Comparison of ENCODE assay signal across 19 cellular contexts in the genomic region with DNA sequence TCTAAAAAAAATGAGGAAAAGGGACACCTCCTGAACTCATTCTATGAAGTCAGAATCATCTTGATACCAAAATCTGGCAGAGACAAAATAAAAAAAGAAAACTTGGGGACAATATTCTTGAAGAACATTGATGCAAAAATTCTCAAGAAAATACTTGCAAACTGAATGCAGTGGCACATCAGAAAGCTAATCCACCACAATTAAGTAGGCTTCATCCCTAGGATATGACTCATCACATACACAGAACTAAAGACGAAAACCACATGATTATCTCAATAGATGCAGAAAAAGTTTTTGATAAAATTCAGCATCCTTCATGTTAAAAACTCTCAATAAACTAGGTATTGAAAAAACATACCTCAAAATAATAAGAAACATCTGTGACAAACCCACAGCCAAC.
A peak's percentile ranks its signal among the peaks of the same experiment; 100 is the strongest.
DNase-seq lines count a peak whose midpoint lies in the region; ATAC-seq lines count a peak whose summit lies in the region.
"Had no signal": no experiment of that assay in that cellular context is flagged by ENCODE, and none has a peak within 500 bp of the region (broad histone marks: within the 10 kb centered on the region; RNA-seq: fewer than 3 reads in every experiment).

No MANE protein-coding gene starts in this region.

- no peaks in the 10 kb centered on the region for H3K4me1 Mint-ChIP-seq in activated naive CD8-positive, alpha-beta T cell treated with anti-CD3 and anti-CD28 coated beads, Interleukin-2, amount 50 U/mL, for 24 hours
- H3K4me1 Mint-ChIP-seq: CD8-positive, alpha-beta memory T cell; IgD-negative memory B cell had no signal

- DNase-seq in EH (ENCODE audit: low read depth): peak; percentile 59
- DNase-seq in RPMI7951 (ENCODE audit: low read depth): peak; percentile 3
- peak; percentile 5 for DNase-seq in fibroblast of gingiva (ENCODE audit: low read depth)
- DNase-seq in renal cortical epithelial cell (ENCODE audit: low read depth): peak; percentile 4
- DNase-seq in GOT3 (lab: John Stamatoyannopoulos, UW): no peak
- no peak for DNase-seq in activated CD4-positive, CD25-positive, alpha-beta regulatory T cell treated with anti-CD3 and anti-CD28 coated beads, Interleukin-2, amount 50 U/mL, for 72 hours
- no peak for DNase-seq in KBM-7
- DNase-seq in activated naive CD8-positive, alpha-beta T cell treated with anti-CD3 and anti-CD28 coated beads, Interleukin-2, amount 50 U/mL, for 24 hours: no peak
- DNase-seq: C1 segment of cervical spinal cord; CD8-positive, alpha-beta memory T cell; H7; NCI-H1105 treated with DMSO at 0.1 percent for 48 hours; NCI-H1694 treated with DMSO at 0.1 percent for 48 hours; NCI-H510A; NCI-H774; RPMI8226; SHP77 treated with DMSO at 0.1 percent for 48 hours had no signal

- no peak overlapping the region for H3K4me3 Mint-ChIP-seq in activated naive CD8-positive, alpha-beta T cell treated with anti-CD3 and anti-CD28 coated beads, Interleukin-2, amount 50 U/mL, for 24 hours
- H3K4me3 Mint-ChIP-seq: CD8-positive, alpha-beta memory T cell; IgD-negative memory B cell had no signal

- no peak overlapping the region for H3K27ac Mint-ChIP-seq in activated naive CD8-positive, alpha-beta T cell treated with anti-CD3 and anti-CD28 coated beads, Interleukin-2, amount 50 U/mL, for 24 hours
- H3K27ac Mint-ChIP-seq: CD8-positive, alpha-beta memory T cell; IgD-negative memory B cell had no signal

- H3K36me3 Mint-ChIP-seq in activated naive CD8-positive, alpha-beta T cell treated with anti-CD3 and anti-CD28 coated beads, Interleukin-2, amount 50 U/mL, for 24 hours (ENCODE audit: low read depth): no peaks in the 10 kb centered on the region
- H3K36me3 Mint-ChIP-seq: CD8-positive, alpha-beta memory T cell; IgD-negative memory B cell had no signal

- no peaks in the 10 kb centered on the region for H3K9me3 Mint-ChIP-seq in activated naive CD8-positive, alpha-beta T cell treated with anti-CD3 and anti-CD28 coated beads, Interleukin-2, amount 50 U/mL, for 24 hours

- in situ Hi-C loops in KBM-7 (cut with MboI; ENCODE audit: low pct_unique_long_range_greater_than_20kb, low sequenced_read_pairs): no loop called here

- no peak for ATAC-seq in activated naive CD8-positive, alpha-beta T cell treated with anti-CD3 and anti-CD28 coated beads, Interleukin-2, amount 50 U/mL, for 24 hours
- ATAC-seq: SK-N-SH treated with all-trans-retinoic acid at 6 μM for 48 hours had no signal

- no peaks in the 10 kb centered on the region for H3K27me3 Mint-ChIP-seq in activated naive CD8-positive, alpha-beta T cell treated with anti-CD3 and anti-CD28 coated beads, Interleukin-2, amount 50 U/mL, for 24 hours
- H3K27me3 Mint-ChIP-seq: CD8-positive, alpha-beta memory T cell; IgD-negative memory B cell had no signal

Comparison
In these comparisons a context has a peak if more than half of its experiments do, and no peak if none do; other contexts are left out.
1. DNase-seq: peak in EH (single experiment), RPMI7951 (single experiment), fibroblast of gingiva (single experiment) and renal cortical epithelial cell (single experiment); none in GOT3 (single experiment), activated CD4-positive, CD25-positive, alpha-beta regulatory T cell treated with anti-CD3 and anti-CD28 coated beads, Interleukin-2, amount 50 U/mL, for 72 hours (single experiment), KBM-7 (single experiment) and activated naive CD8-positive, alpha-beta T cell treated with anti-CD3 and anti-CD28 coated beads, Interleukin-2, amount 50 U/mL, for 24 hours (single experiment).